In genomic region chr9:23820731-23821399, GRCh38 we compare ENCODE assay signal across 9 cellular contexts. TPM values are rescaled to one million over a fixed set of nuclear protein-coding genes. Genes with fewer than 3 reads are reported as not detected.
DNase-seq lines count a peak whose midpoint lies in the region; ATAC-seq, FAIRE-seq and TF ChIP-seq lines count a peak whose summit lies in the region.
"Had no signal": no experiment of that assay in that cellular context is flagged by ENCODE, and none has a peak within 500 bp of the region (broad histone marks: within the 10 kb centered on the region; RNA-seq: fewer than 3 reads in every experiment).

No MANE protein-coding gene starts in this region.

- ATAC-seq in A549, result no peak; a peak in 1 of 6 replicates
- no peak for ATAC-seq in GM21786 (IDR thresholded peaks at IDR 0.05; ENCODE audit: unreplicated experiment)

- no peaks in the 10 kb centered on the region for H3K27me3 ChIP-seq in neuron (ENCODE audit: insufficient read depth, low read length)

- H3K9me3 Mint-ChIP-seq in endothelial cell (ENCODE audit: unreplicated experiment), result no peaks in the 10 kb centered on the region

- peak overlapping the region; percentile 68 for H2AFZ ChIP-seq in neuron (ENCODE audit: low read depth, low read length)

- H3K36me3 ChIP-seq in neuron (ENCODE audit: insufficient read depth, low read length), result no peaks in the 10 kb centered on the region
- H3K36me3 ChIP-seq: Peyer's patch had no signal

- H3K4me1 Mint-ChIP-seq in endothelial cell (ENCODE audit: unreplicated experiment), result peaks cover 23% of the 10 kb centered on the region

- no peaks in the 10 kb centered on the region for H3K36me3 Mint-ChIP-seq in endothelial cell (ENCODE audit: low read depth, unreplicated experiment)

- peak overlapping the region; percentile 42 for H3K4me3 Mint-ChIP-seq in endothelial cell (ENCODE audit: unreplicated experiment)

- H3K4me2 ChIP-seq in A549, result peak overlapping the region; percentile 89

- H3K4me1 ChIP-seq in A549, result no peaks in the 10 kb centered on the region
- peaks cover 34% of the 10 kb centered on the region for H3K4me1 ChIP-seq in neuron (ENCODE audit: insufficient read depth, low read length)

- H3K9me3 ChIP-seq in A549, result peaks cover 17% of the 10 kb centered on the region; the same call in 1 of the 3 replicates
- H3K9me3 ChIP-seq in neuron (ENCODE audit: low read length), result no peaks in the 10 kb centered on the region
- H3K9me3 ChIP-seq: Peyer's patch had no signal

- H3K27ac Mint-ChIP-seq in endothelial cell (ENCODE audit: unreplicated experiment), result no peak overlapping the region

- TF ChIP-seq CTCF in A549 (IDR thresholded peaks at IDR 0.05) (no peak), endothelial cell (IDR thresholded peaks at IDR 0.05; ENCODE audit: unreplicated experiment) (no peak)

- CTCF ChIA-PET in A549 (lab: Yijun Ruan, JAX), result no interaction called here

- TF ChIP-seq RAD21 in A549 (conservative IDR thresholded peaks at IDR 0.05 in 1 of 2, IDR thresholded peaks at IDR 0.05 in 1 of 2), result no peak

- H3K4me3 ChIP-seq in A549, result peak overlapping the region; percentile 48; the same call in 2 of the 3 replicates
- peak overlapping the region; percentile 100 for H3K4me3 ChIP-seq in neuron (ENCODE audit: low read length)

- TF ChIP-seq EP300 in A549 (IDR thresholded peaks at IDR 0.05), result no peak

- no peak overlapping the region for H3K27ac ChIP-seq in A549
- H3K27ac ChIP-seq: Peyer's patch had no signal

- 29% methylated on average over 23 of the region's 74 CpGs for WGBS in A549 (ENCODE audit: missing lambda C conversion rate)

- POLR2A ChIA-PET in A549 (lab: Yijun Ruan, JAX), result no interaction called here

- no peak for FAIRE-seq in A549 (lab: Jason Lieb, UNC)
- no peak for FAIRE-seq in GM19239 (lab: Jason Lieb, UNC)

- no peak for DNase-seq in A549 (ENCODE audit: low read depth in 1 of 2, low spot score in 1 of 2)
- peak; percentile 7 for DNase-seq in LHCN-M2 (ENCODE audit: low read depth)
- DNase-seq in endothelial cell (ENCODE audit: low spot score), result peak; percentile 57
- no peak for DNase-seq in GM19239 (ENCODE audit: insufficient read length, low spot score)
- DNase-seq in COLO829 (ENCODE audit: low spot score), result no peak
- no peak for DNase-seq in dermis blood vessel endothelial cell

- no peak for TF ChIP-seq POLR2A in A549 (IDR thresholded peaks at IDR 0.05; ENCODE audit: low read length)

- H3K27me3 Mint-ChIP-seq in endothelial cell (ENCODE audit: unreplicated experiment), result peaks cover 11% of the 10 kb centered on the region

TF ChIP-seq in A549, 52 proteins besides CTCF, POLR2A, EP300 and RAD21 (continues in another document):
- TF ChIP-seq ELK1 (IDR thresholded peaks at IDR 0.05; ENCODE audit: low read depth, low read length), result no peak
- TF ChIP-seq MAX (IDR thresholded peaks at IDR 0.05), result no peak
- no peak for TF ChIP-seq JUNB (IDR thresholded peaks at IDR 0.05)
- no peak for TF ChIP-seq E2F6 (IDR thresholded peaks at IDR 0.05; ENCODE audit: borderline replicate concordance, low read depth)
- TF ChIP-seq ATOH8 (CRISPR knock-in tag; IDR thresholded peaks at IDR 0.05; ENCODE audit: low read depth), result no peak
- no peak for TF ChIP-seq NR3C1 (IDR thresholded peaks at IDR 0.05)
- TF ChIP-seq REST (IDR thresholded peaks at IDR 0.05), result no peak
- TF ChIP-seq ZFP36 (IDR thresholded peaks at IDR 0.05; ENCODE audit: borderline replicate concordance, partially characterized antibody), result no peak
- no peak for TF ChIP-seq NFE2L2 (conservative IDR thresholded peaks at IDR 0.05; ENCODE audit: low read length)
- TF ChIP-seq MAFK (IDR thresholded peaks at IDR 0.05; ENCODE audit: partially characterized antibody), result no peak
- TF ChIP-seq HMGXB4 (CRISPR knock-in tag; IDR thresholded peaks at IDR 0.05; ENCODE audit: borderline replicate concordance), result no peak
- no peak for TF ChIP-seq SMC3 (IDR thresholded peaks at IDR 0.05)
- TF ChIP-seq BCL3 (IDR thresholded peaks at IDR 0.05), result no peak
- TF ChIP-seq PHF8 (IDR thresholded peaks at IDR 0.05; ENCODE audit: borderline replicate concordance, low read depth), result no peak
- no peak for TF ChIP-seq EHMT2 (IDR thresholded peaks at IDR 0.05; ENCODE audit: low read depth)

RNA-seq across cellular contexts. Expression of gene ELAVL2, which starts 5.2 kb away (rescaled TPM):
- polyA plus RNA-seq in A549 (2011; rRNA removed) (0.13 and 0.20 TPM in 2 replicates), A549 (2017; fragmentation: RNase III; extraction: RNeasy Plus Mini Kit Qiagen cat#74134 plus additional on column Dnase treatment) (0.03 TPM in 2 of 3 replicates, not detected in the other)
- 0.01 TPM in 1 of 2 replicates, not detected in the other for polyA plus RNA-seq in A549 (2012; cell fraction: cytosol; rRNA removed)
- not detected in 2 replicates for polyA plus RNA-seq in A549 (2012; cell fraction: nucleus; rRNA removed)
- 0.37 and 0.83 TPM in 2 replicates for polyA minus RNA-seq in A549 (2011; rRNA and poly(A)+ RNA removed)
- total RNA-seq in LHCN-M2 (2014; rRNA removed) (4.4 and 7.5 TPM in 2 replicates), endothelial cell (ENCODE audit: unreplicated experiment) (10.3 TPM), dermis blood vessel endothelial cell (0.47 and 0.68 TPM in 2 replicates)
- 2.6 TPM for polyA plus RNA-seq in LHCN-M2 (2012)
- total RNA-seq: Peyer's patch had no signal

Comparison
In these comparisons a context has a peak if more than half of its experiments do, and no peak if none do; other contexts are left out.
1. DNase-seq: peak in LHCN-M2 (single experiment) and endothelial cell (single experiment); none in A549 (0 of 2), GM19239 (single experiment), COLO829 (single experiment) and dermis blood vessel endothelial cell (single experiment).